In genomic region chr7:47601881-47602249, GRCh38 we compare ENCODE assay signal across 15 cellular contexts. TPM values are rescaled to one million over a fixed set of nuclear protein-coding genes. Genes with fewer than 3 reads are reported as not detected.
DNase-seq lines count a peak whose midpoint lies in the region; ATAC-seq and TF ChIP-seq lines count a peak whose summit lies in the region.
"Had no signal": no experiment of that assay in that cellular context is flagged by ENCODE, and none has a peak within 500 bp of the region (broad histone marks: within the 10 kb centered on the region; RNA-seq: fewer than 3 reads in every experiment).

No MANE protein-coding gene starts in this region.

- in situ Hi-C loops in ACHN (cut with HindIII; ENCODE audit: low pct_ligation_motif_present, low pct_unique_long_range_greater_than_20kb, low sequenced_read_pairs), result no loop called here

- H3K4me1 Mint-ChIP-seq in HFFc6 (ENCODE audit: low read depth) (peaks cover 73% of the 10 kb centered on the region), memory B cell (peaks cover 31% of the 10 kb centered on the region)

- POLR2A ChIA-PET in A673 (lab: Charles Lee; ENCODE audit: low non-redundant PET), result no interaction called here

- DNase-seq in ACHN (peak; percentile 40), HFFc6 (no peak), memory B cell (ENCODE audit: low spot score in 2 of 2) (no peak), right cardiac atrium (no peak), A673 (ENCODE audit: low spot score) (no peak), hepatic stellate cell (ENCODE audit: low spot score) (no peak)
- DNase-seq: activated CD4-positive, alpha-beta T cell treated with anti-CD3 and anti-CD28 coated beads, Interleukin-2, amount 50 U/mL, for 4 hours; activated T-cell treated with anti-CD3 and anti-CD28 coated beads, Interleukin-2, amount 50 U/mL, for 24 hours; NCI-H2107; NCI-H748 treated with DMSO at 0.1 percent for 48 hours; Right ventricle myocardium superior; T-helper 9 cell had no signal

- no TSS peak for BruUV-seq in A673 (replicated peaks; lab: Mats Ljungman, UMichigan)

- peaks cover 13% of the 10 kb centered on the region for H3K4me1 ChIP-seq in right cardiac atrium (ENCODE audit: control insufficient read depth, insufficient read depth, low read length)
- H3K4me1 ChIP-seq in A673 (ENCODE audit: insufficient read depth, low read length, poor library complexity, severe bottlenecking), result no peaks in the 10 kb centered on the region

- H3K36me3 ChIP-seq in A673 (ENCODE audit: insufficient read depth, low read length, poor library complexity, severe bottlenecking), result no peaks in the 10 kb centered on the region
- H3K36me3 ChIP-seq: suprapubic skin had no signal

- H3K27me3 ChIP-seq in right cardiac atrium (ENCODE audit: control insufficient read depth, insufficient read depth), result no peaks in the 10 kb centered on the region
- no peaks in the 10 kb centered on the region for H3K27me3 ChIP-seq in A673 (replicated peaks; ENCODE audit: insufficient read depth, low read depth, low read length, poor library complexity)
- H3K27me3 ChIP-seq: suprapubic skin had no signal

- H3K4me3 ChIP-seq in right cardiac atrium (ENCODE audit: low read length) (no peak overlapping the region), A673 (ENCODE audit: low read depth, low read length, poor library complexity, severe bottlenecking) (no peak overlapping the region)
- H3K4me3 ChIP-seq: suprapubic skin had no signal

- WGBS in right cardiac atrium, result 93% methylated on average over 2 of the region's 2 CpGs

- H3K9me3 Mint-ChIP-seq in HFFc6 (peaks cover 10% of the 10 kb centered on the region; the same call in 1 of the 2 replicates), memory B cell (peaks cover 11% of the 10 kb centered on the region)

- H3K27me3 Mint-ChIP-seq in HFFc6 (ENCODE audit: insufficient read depth) (no peaks in the 10 kb centered on the region; the same call in none of the 2 replicates), memory B cell (no peaks in the 10 kb centered on the region)

- H3K36me3 Mint-ChIP-seq in HFFc6 (ENCODE audit: low read depth), result peaks cover 13% of the 10 kb centered on the region; the same call in 1 of the 2 replicates
- peaks cover 10% of the 10 kb centered on the region for H3K36me3 Mint-ChIP-seq in memory B cell

- peak overlapping the region; percentile 74 for H3K4me3 Mint-ChIP-seq in HFFc6
- H3K4me3 Mint-ChIP-seq in memory B cell, result no peak overlapping the region
- H3K4me3 Mint-ChIP-seq: activated T-cell treated with anti-CD3 and anti-CD28 coated beads, Interleukin-2, amount 50 U/mL, for 24 hours had no signal

- no peak for ATAC-seq in SK-N-SH treated with all-trans-retinoic acid at 6 μM for 48 hours
- no peak for ATAC-seq in memory B cell (ENCODE audit: low read depth)
- no peak for ATAC-seq in right cardiac atrium
- no peak for ATAC-seq in GM19463 (IDR thresholded peaks at IDR 0.05; ENCODE audit: unreplicated experiment)

- H3K27ac ChIP-seq in right cardiac atrium (ENCODE audit: low read length) (no peak overlapping the region), A673 (ENCODE audit: low read depth, low read length, poor library complexity, severe bottlenecking) (no peak overlapping the region)
- H3K27ac ChIP-seq: suprapubic skin had no signal

- CTCF ChIA-PET in A673 (lab: Charles Lee), result no interaction called here

- H3K9me3 ChIP-seq in right cardiac atrium (ENCODE audit: control insufficient read depth, low read length), result peaks cover 2% of the 10 kb centered on the region
- peaks cover 7% of the 10 kb centered on the region for H3K9me3 ChIP-seq in A673 (ENCODE audit: low read depth, low read length, poor library complexity, severe bottlenecking)

- intact Hi-C loops in right cardiac atrium (cut with DNase I), result no loop called here
- intact Hi-C loops in A673 (cut with micrococcal nuclease; ENCODE audit: unreplicated experiment), result no loop called here

- H3K27ac Mint-ChIP-seq in HFFc6 (peak overlapping the region; percentile 95), memory B cell (peak overlapping the region; percentile 70)
- H3K27ac Mint-ChIP-seq: activated T-cell treated with anti-CD3 and anti-CD28 coated beads, Interleukin-2, amount 50 U/mL, for 24 hours had no signal

- TF ChIP-seq CTCF in HFFc6 (IDR thresholded peaks at IDR 0.05), result no peak
- no peak for TF ChIP-seq CTCF in A673 (conservative IDR thresholded peaks at IDR 0.05; ENCODE audit: low read depth, low read length)

TF ChIP-seq in SK-N-SH treated with all-trans-retinoic acid at 6 μM for 48 hours, 23 proteins besides CTCF, POLR2A, EP300 and RAD21:
- TF ChIP-seq PATZ1 (CRISPR knock-in tag; IDR thresholded peaks at IDR 0.05; ENCODE audit: borderline replicate concordance) (0 out of 2 replicates have a peak, but pooled peaks have one; percentile 10), CSRNP3 (CRISPR knock-in tag; IDR thresholded peaks at IDR 0.05) (no peak)

RNA-seq across cellular contexts. Expression of gene TNS3, which starts 20.0 kb away (rescaled TPM):
- 10 to 100 TPM; 50.8 to 77.0 (median 67.8) TPM for total RNA-seq in HFFc6 (2021; fragmentation: NEBNext Ultra II Directional; extraction: Animal tissue kit (Norgen Biotek cat#: 25700))
- total RNA-seq in right cardiac atrium, result 10 to 100 TPM; 37.5 to 48.3 (median 42.7) TPM
- polyA plus RNA-seq in right cardiac atrium, result 19.7 TPM
- 0.04 TPM in 1 of 2 replicates, not detected in the other for total RNA-seq in A673 (2021)

Comparison
In these comparisons a context has a peak if more than half of its experiments do, and no peak if none do; other contexts are left out.
1. RNA of gene TNS3, which starts 20.0 kb away (total RNA-seq): 50.8 to 77.0 TPM in HFFc6 and 37.5 to 48.3 TPM in right cardiac atrium; 0.04 TPM in A673; every median in the first group is over 10 times any median in the second.